19 cellular contexts compared by ENCODE assay signal in the genomic region with DNA sequence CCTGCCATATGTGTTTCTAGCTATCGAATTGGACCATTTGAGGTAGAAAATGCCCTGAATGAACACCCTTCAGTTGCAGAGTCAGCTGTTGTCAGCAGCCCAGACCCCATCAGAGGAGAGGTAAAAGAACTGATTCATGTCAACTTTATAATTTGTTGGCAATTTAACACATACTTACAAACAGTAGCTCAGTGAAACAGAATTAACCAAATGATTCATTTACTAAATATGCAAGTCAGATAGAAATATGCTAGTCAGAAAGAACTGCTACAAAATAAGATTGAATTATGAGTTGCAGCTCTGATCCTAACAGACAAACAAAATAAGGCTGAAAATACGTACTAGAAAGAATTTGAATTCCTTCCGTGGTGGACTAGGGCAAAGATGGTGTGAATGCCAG. TPM values are rescaled to one million over a fixed set of nuclear protein-coding genes. Genes with fewer than 3 reads are reported as not detected.
"Had no signal": no experiment of that assay in that cellular context is flagged by ENCODE, and none has a peak within 500 bp of the region (broad histone marks: within the 10 kb centered on the region; RNA-seq: fewer than 3 reads in every experiment).

No MANE protein-coding gene starts in this region.

- H3K36me3 ChIP-seq: ascending aorta, cardiac muscle cell, right atrium auricular region, suprapubic skin had no signal

- ATAC-seq: activated CD4-positive, CD25-positive, alpha-beta regulatory T cell treated with anti-CD3 and anti-CD28 coated beads, Interleukin-2, amount 50 U/mL, for 24 hours; activated CD8-positive, alpha-beta T cell treated with anti-CD3 and anti-CD28 coated beads, Interleukin-2, amount 10 ng/mL, durations not matched to agents 7 days and 5 days; activated naive CD8-positive, alpha-beta T cell treated with anti-CD3 and anti-CD28 coated beads, Interleukin-2, amount 50 U/mL, for 24 hours; lower lobe of right lung; stimulated activated naive CD8-positive, alpha-beta T cell treated with anti-CD3 and anti-CD28 coated beads, Interleukin-15, amount 100 ng/mL, for 72 hours had no signal

- DNase-seq: activated CD4-positive, alpha-beta T cell treated with anti-CD3 and anti-CD28 coated beads, Interleukin-2, amount 10 ng/mL, durations not matched to agents 7 days and 5 days; activated CD8-positive, alpha-beta T cell treated with anti-CD3 and anti-CD28 coated beads, Interleukin-2, amount 10 ng/mL, durations not matched to agents 7 days and 5 days; activated naive CD4-positive, alpha-beta T cell treated with anti-CD3 and anti-CD28 coated beads, Interleukin-2, amount 10 ng/mL, durations not matched to agents 7 days and 5 days; activated naive CD8-positive, alpha-beta T cell treated with anti-CD3 and anti-CD28 coated beads, Interleukin-2, amount 50 U/mL, for 24 hours; activated T-cell treated with anti-CD3 and anti-CD28 coated beads, Interleukin-2, amount 50 U/mL, for 24 hours; dermis blood vessel endothelial cell; effector memory CD4-positive, alpha-beta T cell; esophagus squamous epithelium; lower lobe of right lung; stimulated activated naive CD8-positive, alpha-beta T cell treated with anti-CD3 and anti-CD28 coated beads, Interleukin-15, amount 100 ng/mL, for 72 hours; T1000; transverse colon had no signal

- H3K4me2 ChIP-seq: hepatocyte had no signal

- H2AFZ ChIP-seq: hepatocyte had no signal

- H3K27ac ChIP-seq: ascending aorta, cardiac muscle cell, esophagus squamous epithelium, hepatocyte, lower lobe of right lung, right atrium auricular region, skin epidermis, suprapubic skin, transverse colon had no signal

- H3K4me3 ChIP-seq: ascending aorta, cardiac muscle cell, esophagus squamous epithelium, hepatocyte, lower lobe of right lung, right atrium auricular region, skin epidermis, suprapubic skin, transverse colon had no signal

- H3K27me3 ChIP-seq: ascending aorta, cardiac muscle cell, esophagus squamous epithelium, hepatocyte, right atrium auricular region, suprapubic skin, transverse colon had no signal

- H3K4me1 ChIP-seq: ascending aorta, esophagus squamous epithelium, lower lobe of right lung, right atrium auricular region, suprapubic skin, transverse colon had no signal

- H3K9me3 ChIP-seq: ascending aorta, esophagus squamous epithelium, lower lobe of right lung, right atrium auricular region, suprapubic skin, transverse colon had no signal

RNA-seq across cellular contexts. Expression of a gene that starts 14.1 kb away (rescaled TPM):
- total RNA-seq: ascending aorta had no signal

RNA-seq across cellular contexts. Expression of a gene that starts 28.4 kb away (rescaled TPM):
- total RNA-seq: ascending aorta had no signal
